ENCODE assay signal across 23 cellular contexts in genomic region chr18:1357724-1358123, GRCh38.
DNase-seq lines count a peak whose midpoint lies in the region; ATAC-seq, FAIRE-seq and TF ChIP-seq lines count a peak whose summit lies in the region.
"Had no signal": no experiment of that assay in that cellular context is flagged by ENCODE, and none has a peak within 500 bp of the region (broad histone marks: within the 10 kb centered on the region; RNA-seq: fewer than 3 reads in every experiment).

No MANE protein-coding gene starts in this region.

- no peak for ATAC-seq in HepG2
- ATAC-seq in right lobe of liver = no peak
- peak; percentile 28 for ATAC-seq in stimulated activated effector memory CD8-positive, alpha-beta T cell treated with anti-CD3 and anti-CD28 coated beads, Interleukin-12 subunit alpha, Interleukin-12 subunit beta, amount 100 ng/mL, for 72 hours
- ATAC-seq: A549; CD8-positive, alpha-beta T cell had no signal

- in situ Hi-C loops in HepG2 (cut with HindIII; ENCODE audit: extremely low pct_ligation_motif_present, low pct_unique_long_range_greater_than_20kb) = no loop called here

- no peaks in the 10 kb centered on the region for H3K4me1 Mint-ChIP-seq in stimulated activated effector memory CD8-positive, alpha-beta T cell treated with anti-CD3 and anti-CD28 coated beads, Interleukin-12 subunit alpha, Interleukin-12 subunit beta, amount 100 ng/mL, for 72 hours
- H3K4me1 Mint-ChIP-seq: B cell had no signal

- intact Hi-C loops in HepG2 (cut with micrococcal nuclease; ENCODE audit: unreplicated experiment) = no loop called here
- intact Hi-C loops in right lobe of liver (cut with DNase I) = no loop called here

- H3K79me2 ChIP-seq in HepG2 (ENCODE audit: insufficient read depth, low read length) = no peaks in the 10 kb centered on the region

- WGBS in HepG2 (ENCODE audit: low lambda C conversion rate) = 0% methylated on average over 2 of the region's 2 CpGs
- WGBS in right lobe of liver (ENCODE audit: insufficient coverage, low coverage, low lambda C conversion rate, missing lambda C conversion rate) = 63% methylated on average over 1 of the region's 2 CpGs
- WGBS in small intestine, 3 donors = 84 to 86% (median 84%) methylated on average over 2 of the region's 2 CpGs

- H3K9me3 ChIP-seq in HepG2 (ENCODE audit: low read length) (no peaks in the 10 kb centered on the region), right lobe of liver (no peaks in the 10 kb centered on the region), small intestine (ENCODE audit: control insufficient read depth, low read depth) (peaks cover 2% of the 10 kb centered on the region)
- H3K9me3 ChIP-seq: A549; BLaER1 treated with 17β-estradiol and CSF1 and Interleukin-3, amounts not matched to agents 10 nM and 100 nM; Caco-2 had no signal

- H3K4me3 Mint-ChIP-seq in stimulated activated effector memory CD8-positive, alpha-beta T cell treated with anti-CD3 and anti-CD28 coated beads, Interleukin-12 subunit alpha, Interleukin-12 subunit beta, amount 100 ng/mL, for 72 hours = no peak overlapping the region
- H3K4me3 Mint-ChIP-seq: B cell; CD4-positive, alpha-beta T cell; CD8-positive, alpha-beta T cell had no signal

- H3K9me3 Mint-ChIP-seq in stimulated activated effector memory CD8-positive, alpha-beta T cell treated with anti-CD3 and anti-CD28 coated beads, Interleukin-12 subunit alpha, Interleukin-12 subunit beta, amount 100 ng/mL, for 72 hours = peaks cover 9% of the 10 kb centered on the region
- H3K9me3 Mint-ChIP-seq: CD4-positive, alpha-beta T cell had no signal

- H3K4me1 ChIP-seq in HepG2 (ENCODE audit: insufficient read depth, low read length) (no peaks in the 10 kb centered on the region), right lobe of liver (no peaks in the 10 kb centered on the region), small intestine (ENCODE audit: control insufficient read depth in 2 of 2, insufficient read depth in 1 of 2, low read depth in 1 of 2, low read length in 1 of 2) (no peaks in the 10 kb centered on the region)
- H3K4me1 ChIP-seq: A549; BLaER1 treated with 17β-estradiol and CSF1 and Interleukin-3, amounts not matched to agents 10 nM and 100 nM; Caco-2 had no signal

- H3K27me3 ChIP-seq in HepG2 (ENCODE audit: control insufficient read depth in 1 of 2, insufficient read depth in 2 of 2, low read length in 2 of 2) (no peaks in the 10 kb centered on the region), right lobe of liver (no peaks in the 10 kb centered on the region), small intestine (ENCODE audit: control insufficient read depth in 2 of 2, insufficient read depth in 2 of 2, low read length in 2 of 2) (no peaks in the 10 kb centered on the region)
- H3K27me3 ChIP-seq: BLaER1 treated with 17β-estradiol and CSF1 and Interleukin-3, amounts not matched to agents 10 nM and 100 nM had no signal

- no peak for TF ChIP-seq RAD21 in HepG2 (CRISPR knock-in tag; IDR thresholded peaks at IDR 0.05)

- H3K4me3 ChIP-seq in HepG2 (replicated peaks in 1 of 3; ENCODE audit: insufficient read depth in 1 of 3, low read depth in 2 of 3, low read length in 3 of 3) (no peak overlapping the region), right lobe of liver (no peak overlapping the region), small intestine (ENCODE audit: low read depth in 1 of 2, low read length in 2 of 2) (no peak overlapping the region)
- H3K4me3 ChIP-seq: A549; BLaER1 treated with 17β-estradiol and CSF1 and Interleukin-3, amounts not matched to agents 10 nM and 100 nM had no signal

- no peak for TF ChIP-seq CTCF in HepG2 (CRISPR knock-in tag; IDR thresholded peaks at IDR 0.05)
- no peak for TF ChIP-seq CTCF in right lobe of liver (IDR thresholded peaks at IDR 0.05)

- no peak overlapping the region for H3K9ac ChIP-seq in HepG2 (ENCODE audit: insufficient read depth, low read depth, low read length)
- H3K9ac ChIP-seq: BLaER1 treated with 17β-estradiol and CSF1 and Interleukin-3, amounts not matched to agents 10 nM and 100 nM had no signal

- no peak for FAIRE-seq in HepG2 (lab: Jason Lieb, UNC)
- peak; percentile 95 for FAIRE-seq in urothelium cell line (lab: Jason Lieb, UNC)
- FAIRE-seq in small intestine (lab: Jason Lieb, UNC) = no peak
- FAIRE-seq: A549, G401.6, GM12891, GM19239 had no signal

- TF ChIP-seq POLR2A in HepG2 (IDR thresholded peaks at IDR 0.05; ENCODE audit: insufficient read depth in 1 of 2, low read depth in 2 of 2, low read length in 2 of 2) (no peak), right lobe of liver (IDR thresholded peaks at IDR 0.05) (no peak)

- H3K36me3 Mint-ChIP-seq in stimulated activated effector memory CD8-positive, alpha-beta T cell treated with anti-CD3 and anti-CD28 coated beads, Interleukin-12 subunit alpha, Interleukin-12 subunit beta, amount 100 ng/mL, for 72 hours = no peaks in the 10 kb centered on the region
- H3K36me3 Mint-ChIP-seq: CD8-positive, alpha-beta T cell had no signal

- H3K36me3 ChIP-seq in HepG2 (replicated peaks in 1 of 2; ENCODE audit: control insufficient read depth in 1 of 2, insufficient read depth in 2 of 2, low read length in 2 of 2) (no peaks in the 10 kb centered on the region), right lobe of liver (no peaks in the 10 kb centered on the region), small intestine (ENCODE audit: control insufficient read depth in 2 of 2, insufficient read depth in 2 of 2, low read length in 2 of 2) (no peaks in the 10 kb centered on the region)
- H3K36me3 ChIP-seq: BLaER1 treated with 17β-estradiol and CSF1 and Interleukin-3, amounts not matched to agents 10 nM and 100 nM had no signal

- no peak overlapping the region for H3K4me2 ChIP-seq in HepG2 (ENCODE audit: low read depth, low read length)
- H3K4me2 ChIP-seq: A549; BLaER1 treated with 17β-estradiol and CSF1 and Interleukin-3, amounts not matched to agents 10 nM and 100 nM had no signal

- H2AFZ ChIP-seq in HepG2 (ENCODE audit: low read length) = no peak overlapping the region

- TF ChIP-seq EP300 in HepG2 (IDR thresholded peaks at IDR 0.05; ENCODE audit: low read depth in 2 of 2, low read length in 2 of 2) (no peak), HepG2 (CRISPR knock-in tag; IDR thresholded peaks at IDR 0.05; ENCODE audit: borderline replicate concordance) (no peak)

- CTCF ChIA-PET in HepG2 (lab: Yijun Ruan, JAX; ENCODE audit: low intra/inter-chr PET ratio, low total read pairs) = no interaction called here

- no peaks in the 10 kb centered on the region for H4K20me1 ChIP-seq in HepG2 (ENCODE audit: insufficient read depth, low read length)
- H4K20me1 ChIP-seq: BLaER1 treated with 17β-estradiol and CSF1 and Interleukin-3, amounts not matched to agents 10 nM and 100 nM had no signal

- H3K27ac Mint-ChIP-seq in stimulated activated effector memory CD8-positive, alpha-beta T cell treated with anti-CD3 and anti-CD28 coated beads, Interleukin-12 subunit alpha, Interleukin-12 subunit beta, amount 100 ng/mL, for 72 hours = no peak overlapping the region
- H3K27ac Mint-ChIP-seq: B cell; CD4-positive, alpha-beta T cell; CD8-positive, alpha-beta T cell had no signal

- POLR2A ChIA-PET in HepG2 (lab: Yijun Ruan, JAX) = no interaction called here

- BruUV-seq in HepG2 (replicated peaks; lab: Mats Ljungman, UMichigan) = no TSS peak

- H3K27ac ChIP-seq in HepG2 (ENCODE audit: extremely low read length, insufficient read depth, low read length) (no peak overlapping the region), right lobe of liver (no peak overlapping the region), small intestine (ENCODE audit: low read depth in 1 of 2, low read length in 1 of 2) (no peak overlapping the region)
- H3K27ac ChIP-seq: 22Rv1; A549; BLaER1 treated with 17β-estradiol and CSF1 and Interleukin-3, amounts not matched to agents 10 nM and 100 nM; C4-2B had no signal

- peak; percentile 40 for DNase-seq in DMS53 (lab: John Stamatoyannopoulos, UW)
- DNase-seq in DMS53 treated with DMSO at 0.1 percent for 48 hours (lab: John Stamatoyannopoulos, UW; ENCODE audit: unreplicated experiment) = no peak
- DNase-seq in HepG2 (ENCODE audit: low spot score) = no peak
- no peak for DNase-seq in right lobe of liver
- no peak for DNase-seq in stimulated activated effector memory CD8-positive, alpha-beta T cell treated with anti-CD3 and anti-CD28 coated beads, Interleukin-12 subunit alpha, Interleukin-12 subunit beta, amount 100 ng/mL, for 72 hours (ENCODE audit: low spot score in 2 of 2)
- no peak for DNase-seq in urothelium cell line (ENCODE audit: low spot score)
- DNase-seq in small intestine = no peak
- no peak for DNase-seq in Kasumi-1 (lab: John Stamatoyannopoulos, UW)
- DNase-seq: AML-193; Caco-2; Calu3; CD4-positive, alpha-beta T cell; CD8-positive, alpha-beta T cell; DMS79 treated with DMSO at 0.1 percent for 48 hours; GF-D8 had no signal

TF ChIP-seq in HepG2, 621 proteins besides CTCF, POLR2A, EP300 and RAD21:
- TF ChIP-seq ZNF614 (CRISPR knock-in tag; IDR thresholded peaks at IDR 0.05; ENCODE audit: borderline replicate concordance) = no peak
- TF ChIP-seq CREB1 (IDR thresholded peaks at IDR 0.05) = 0 out of 2 replicates have a peak, but pooled peaks have one; percentile 47
- no peak for TF ChIP-seq CREB1 (CRISPR knock-in tag; IDR thresholded peaks at IDR 0.05)
- TF ChIP-seq ATF7 (IDR thresholded peaks at IDR 0.05) = peak; percentile 83
- TF ChIP-seq ATF7 (CRISPR knock-in tag; IDR thresholded peaks at IDR 0.05) = no peak
- TF ChIP-seq TP53 (CRISPR knock-in tag; conservative IDR thresholded peaks at IDR 0.05) = no peak
